ENCODE assay signal across 1 cellular context in genomic region chr9:105328296-105328695, GRCh38.
TF ChIP-seq lines count a peak whose summit lies in the region.

No MANE protein-coding gene starts in this region.

TF ChIP-seq in GM23338, 12 proteins besides CTCF, POLR2A, EP300 and RAD21 (continued from another document):
- TF ChIP-seq ZNF462 (CRISPR knock-in tag; IDR thresholded peaks at IDR 0.05) (no peak), STAT1 (IDR thresholded peaks at IDR 0.05; ENCODE audit: unreplicated experiment) (no peak), NANOG (IDR thresholded peaks at IDR 0.05; ENCODE audit: borderline replicate concordance) (no peak), CREB1 (CRISPR knock-in tag; IDR thresholded peaks at IDR 0.05; ENCODE audit: low read depth) (no peak), JUNB (IDR thresholded peaks at IDR 0.05; ENCODE audit: unreplicated experiment) (no peak), ZNF114 (CRISPR knock-in tag; IDR thresholded peaks at IDR 0.05) (no peak)
